Comparison of ENCODE assay signal across 28 cellular contexts in the genomic region with DNA sequence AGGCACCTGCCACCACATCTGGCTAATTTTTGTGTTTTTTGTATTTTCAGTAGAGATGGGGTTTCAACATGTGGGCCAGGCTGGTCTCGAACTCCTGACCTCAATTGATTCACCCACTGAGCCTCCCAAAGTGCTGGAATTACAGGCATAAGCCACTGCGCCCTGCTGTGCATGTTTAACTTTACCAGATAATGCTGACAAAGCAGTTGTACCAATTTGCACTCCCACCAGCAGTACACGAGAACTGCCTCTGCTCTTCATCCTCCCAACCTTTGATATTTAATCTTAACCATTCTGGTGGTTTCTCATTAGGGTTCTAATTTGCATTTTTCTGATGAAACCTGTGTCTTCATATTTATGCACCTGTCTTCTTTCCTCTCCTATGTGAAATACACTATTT.
"Had no signal": no experiment of that assay in that cellular context is flagged by ENCODE, and none has a peak within 500 bp of the region (broad histone marks: within the 10 kb centered on the region; RNA-seq: fewer than 3 reads in every experiment).

No MANE protein-coding gene starts in this region.

- H3K27ac Mint-ChIP-seq: mesothelial cell of epicardium, naive B cell had no signal

- FAIRE-seq: colon, endometrium, islet of Langerhans, keratinocyte had no signal

- ATAC-seq: esophagus mucosa, gastrocnemius medialis, heart right ventricle, left cardiac atrium, left lung, left ventricle myocardium superior, lower lobe of right lung, mucosa of descending colon had no signal

- H3K27me3 ChIP-seq: dorsolateral prefrontal cortex, gastrocnemius medialis, heart right ventricle, left lung had no signal

- H3K36me3 Mint-ChIP-seq: naive B cell had no signal

- H3K4me3 Mint-ChIP-seq: mesothelial cell of epicardium, naive B cell had no signal

- H3K9me3 Mint-ChIP-seq: mesothelial cell of epicardium had no signal

- DNase-seq: dermis blood vessel endothelial cell; dorsolateral prefrontal cortex; effector CD4-positive, alpha-beta T cell; effector memory CD4-positive, alpha-beta T cell; erythroblast; esophagus squamous epithelium; foreskin fibroblast; foreskin melanocyte; gastrocnemius medialis; glutamatergic neuron; head of caudate nucleus; heart right ventricle; hippocampal formation; left cardiac atrium; left lung; left ventricle myocardium superior; lower lobe of right lung; mesenchymal stem cell; mucosa of descending colon; naive B cell had no signal

- H3K9me3 ChIP-seq: esophagus squamous epithelium, gastrocnemius medialis, left lung, lower lobe of right lung, mucosa of descending colon had no signal

- H3K4me1 Mint-ChIP-seq: mesothelial cell of epicardium had no signal

- H3K4me3 ChIP-seq: coronary artery, dorsolateral prefrontal cortex, esophagus squamous epithelium, gastrocnemius medialis, heart right ventricle, left lung, lower lobe of right lung, mucosa of descending colon had no signal

- H3K36me3 ChIP-seq: gastrocnemius medialis, left lung, lower lobe of right lung had no signal

- H3K27ac ChIP-seq: coronary artery, dorsolateral prefrontal cortex, epithelial cell of prostate, esophagus squamous epithelium, gastrocnemius medialis, heart right ventricle, left lung, lower lobe of right lung had no signal
